9 cellular contexts compared by ENCODE assay signal in the genomic region with DNA sequence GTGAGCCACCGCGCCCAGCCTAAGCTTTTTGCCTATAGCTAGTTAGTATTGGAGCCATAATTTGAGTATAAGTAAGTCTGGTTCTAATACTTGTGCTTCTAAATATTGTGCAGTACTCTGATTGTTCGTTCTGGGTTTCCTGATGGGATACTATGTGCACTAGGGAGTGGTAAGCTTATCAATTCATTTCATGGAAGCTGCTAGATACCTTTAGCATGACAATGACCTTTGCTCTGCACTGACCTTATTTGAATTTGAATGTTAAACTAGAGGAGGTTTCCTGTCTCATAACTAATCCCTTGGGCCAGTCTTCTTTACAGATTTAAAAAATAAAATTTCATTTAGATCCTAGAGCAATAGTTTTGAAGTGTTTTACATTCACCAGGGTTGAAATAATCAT.
"Had no signal": no experiment of that assay in that cellular context is flagged by ENCODE, and none has a peak within 500 bp of the region (broad histone marks: within the 10 kb centered on the region; RNA-seq: fewer than 3 reads in every experiment).

No MANE protein-coding gene starts in this region.

- H3K9me3 Mint-ChIP-seq: H9 had no signal

- H3K9ac ChIP-seq: GM23248 had no signal

- DNase-seq: GM23248, H9, HCEC 1CT, IMR-90, KG1 had no signal

- FAIRE-seq: H1, H54 had no signal

- H3K4me3 ChIP-seq: GM23248, K562 had no signal

- H2AFZ ChIP-seq: GM23248 had no signal

- H3K4me3 Mint-ChIP-seq: H9 had no signal

- H3K27ac ChIP-seq: GM23248, HL-60 had no signal
